9 cellular contexts compared by ENCODE assay signal in the genomic region with DNA sequence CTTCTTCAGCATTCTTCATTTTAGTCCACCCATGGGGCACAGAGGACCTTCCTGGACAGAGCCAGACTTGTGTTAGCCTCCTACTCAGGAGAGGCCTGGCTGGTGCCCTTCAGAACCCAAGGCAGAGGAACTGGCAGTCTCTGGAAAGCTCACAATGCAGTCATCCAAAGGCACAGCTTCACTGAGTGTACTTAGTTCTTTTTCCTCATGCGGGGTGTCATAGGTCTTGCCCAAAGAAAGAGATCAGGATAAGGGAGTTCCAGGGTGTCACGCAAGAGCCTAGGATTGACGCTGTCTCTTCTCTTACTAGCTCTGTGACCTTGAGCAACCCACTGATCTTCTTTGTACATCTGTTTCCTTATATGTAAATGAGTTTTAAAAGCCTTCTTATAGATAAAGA. TPM values are rescaled to one million over a fixed set of nuclear protein-coding genes. Genes with fewer than 3 reads are reported as not detected.
DNase-seq lines count a peak whose midpoint lies in the region; ATAC-seq and TF ChIP-seq lines count a peak whose summit lies in the region.
"Had no signal": no experiment of that assay in that cellular context is flagged by ENCODE, and none has a peak within 500 bp of the region (broad histone marks: within the 10 kb centered on the region; RNA-seq: fewer than 3 reads in every experiment).

No MANE protein-coding gene starts in this region.

- no peak for TF ChIP-seq EP300 in transverse colon (IDR thresholded peaks at IDR 0.05; ENCODE audit: low read depth)

- DNase-seq in activated T-cell treated with anti-CD3 and anti-CD28 coated beads, Interleukin-2, amount 50 U/mL, for 72 hours, result no peak
- no peak for DNase-seq in activated T-cell treated with anti-CD3 and anti-CD28 coated beads, Interleukin-2, amount 50 U/mL, for 48 hours
- DNase-seq in transverse colon (no peak), kidney tubule cell (ENCODE audit: low spot score) (no peak)
- no peak for DNase-seq in stimulated activated naive CD4-positive, alpha-beta T cell (lab: John Stamatoyannopoulos, UW)
- DNase-seq: stimulated activated CD4-positive, alpha-beta T cell treated with anti-CD3 and anti-CD28 coated beads, Interleukin-1b, Interleukin-23, amount 100 ng/mL, for 48 hours had no signal

- H3K27ac ChIP-seq in mesodermal cell (ENCODE audit: low read depth, low read length, severe bottlenecking), result peak overlapping the region; percentile 96
- peak overlapping the region; percentile 68 to 81 (median 77) for H3K27ac ChIP-seq in transverse colon

- H3K27me3 ChIP-seq in transverse colon, result no peaks in the 10 kb centered on the region

- no peak for TF ChIP-seq CTCF in brain (conservative IDR thresholded peaks at IDR 0.05)
- TF ChIP-seq CTCF in transverse colon (IDR thresholded peaks at IDR 0.05), result no peak

- H3K9me3 ChIP-seq in mesodermal cell (ENCODE audit: control insufficient read depth, low read length), result peaks cover 8% of the 10 kb centered on the region
- H3K9me3 ChIP-seq in transverse colon, result peaks cover 0 to 6% of the 10 kb centered on the region in 2 donors

- H3K4me3 ChIP-seq in mesodermal cell (ENCODE audit: extremely low read depth, insufficient read depth, low read length, poor library complexity, severe bottlenecking) (no peak overlapping the region), transverse colon (no peak overlapping the region)

- H3K9me3 Mint-ChIP-seq in activated T-cell treated with anti-CD3 and anti-CD28 coated beads, Interleukin-2, amount 50 U/mL, for 72 hours, result peaks cover 3 to 6% of the 10 kb centered on the region in 2 donors
- peaks cover 0 to 11% (median 8%) of the 10 kb centered on the region in 5 experiments for H3K9me3 Mint-ChIP-seq in brain

- no peaks in the 10 kb centered on the region for H3K27me3 Mint-ChIP-seq in activated T-cell treated with anti-CD3 and anti-CD28 coated beads, Interleukin-2, amount 50 U/mL, for 72 hours (ENCODE audit: low read depth)
- no peaks in the 10 kb centered on the region for H3K27me3 Mint-ChIP-seq in brain

- peaks cover 5 to 11% of the 10 kb centered on the region in 2 donors for H3K36me3 Mint-ChIP-seq in activated T-cell treated with anti-CD3 and anti-CD28 coated beads, Interleukin-2, amount 50 U/mL, for 72 hours (ENCODE audit: insufficient read depth in 2 of 2)
- H3K36me3 Mint-ChIP-seq in brain, result no peaks in the 10 kb centered on the region

- peaks cover 12% of the 10 kb centered on the region for H3K4me1 ChIP-seq in mesodermal cell (ENCODE audit: control insufficient read depth, insufficient read depth, low read length, poor library complexity, severe bottlenecking)
- peaks cover 11 to 49% (median 22%) of the 10 kb centered on the region in 4 donors for H3K4me1 ChIP-seq in transverse colon

- H3K27ac Mint-ChIP-seq in activated T-cell treated with anti-CD3 and anti-CD28 coated beads, Interleukin-2, amount 50 U/mL, for 72 hours, result peak overlapping the region; percentile 63
- peak overlapping the region; percentile 26 to 91 (median 87) for H3K27ac Mint-ChIP-seq in brain

- peak overlapping the region; percentile 41 to 46 for H3K4me3 Mint-ChIP-seq in activated T-cell treated with anti-CD3 and anti-CD28 coated beads, Interleukin-2, amount 50 U/mL, for 72 hours
- H3K4me3 Mint-ChIP-seq in brain, result no peak overlapping the region

- H3K36me3 ChIP-seq in mesodermal cell (ENCODE audit: control insufficient read depth, insufficient read depth, low read length) (no peaks in the 10 kb centered on the region), transverse colon (no peaks in the 10 kb centered on the region)

- TF ChIP-seq POLR2A in transverse colon (IDR thresholded peaks at IDR 0.05), result no peak

- in situ Hi-C loops in transverse colon (cut with MboI; ENCODE audit: low pct_ligation_motif_present in 1 of 4, low pct_unique_long_range_greater_than_20kb in 1 of 4, low sequenced_read_pairs in 3 of 4), result no loop called here

- ATAC-seq in activated T-cell treated with anti-CD3 and anti-CD28 coated beads, Interleukin-2, amount 50 U/mL, for 72 hours (replicated peaks in 1 of 2), result peak; percentile 6 to 27
- ATAC-seq in GM21619 (IDR thresholded peaks at IDR 0.05; ENCODE audit: unreplicated experiment), result no peak

- 86 to 100% methylated on average over 1 to 3 of the region's 3 CpGs for WGBS in mesodermal cell (ENCODE audit: insufficient coverage in 2 of 2), 2 experiments
- WGBS in transverse colon (ENCODE audit: low coverage in 1 of 2), 2 donors, result 80% methylated on average over 3 of the region's 3 CpGs; no CpG with 5 or more reads in 1 of the 2 donors

- intact Hi-C loops in transverse colon (cut with DNase I; ENCODE audit: low total_unique reads), result no loop called here

- peaks cover 77% of the 10 kb centered on the region for H3K4me1 Mint-ChIP-seq in activated T-cell treated with anti-CD3 and anti-CD28 coated beads, Interleukin-2, amount 50 U/mL, for 72 hours (ENCODE audit: low read depth)
- peaks cover 14% of the 10 kb centered on the region for H3K4me1 Mint-ChIP-seq in brain

RNA-seq across cellular contexts. Expression of a gene that starts 58.7 kb away (rescaled TPM):
- 10 to 100 TPM; 23.5 to 27.4 TPM for total RNA-seq in activated T-cell treated with anti-CD3 and anti-CD28 coated beads, Interleukin-2, amount 50 U/mL, for 72 hours
- 82.6 TPM for polyA plus RNA-seq in brain (ENCODE audit: insufficient read depth, low read depth, low replicate concordance)
- 20.7 TPM for polyA plus RNA-seq in mesodermal cell (2013, experiment 1 of 2)
- 16.6 TPM for polyA plus RNA-seq in mesodermal cell (2013, experiment 2 of 2)
- total RNA-seq in transverse colon, result 1 to 10 TPM in 3 of 4 donors, not detected in 1; 1.1 to 4.1 (median 3.6) TPM

Comparison
In these comparisons a context has a peak if more than half of its experiments do, and no peak if none do; other contexts are left out.
1. H3K4me3 Mint-ChIP-seq: peak in activated T-cell treated with anti-CD3 and anti-CD28 coated beads, Interleukin-2, amount 50 U/mL, for 72 hours (2 of 2); none in brain (0 of 5).
2. RNA of a gene that starts 58.7 kb away (total RNA-seq): 23.5 to 27.4 TPM in activated T-cell treated with anti-CD3 and anti-CD28 coated beads, Interleukin-2, amount 50 U/mL, for 72 hours; 1.1 to 4.1 TPM in transverse colon; every median in the first group is over 4 times any median in the second.